In genomic region chr4:145930592-145930991, GRCh38 we compare ENCODE assay signal across 2 cellular contexts.
TF ChIP-seq lines count a peak whose summit lies in the region.

No MANE protein-coding gene starts in this region.

TF ChIP-seq in liver, 16 proteins besides CTCF, POLR2A, EP300 and RAD21:
- TF ChIP-seq, protein P1, sequence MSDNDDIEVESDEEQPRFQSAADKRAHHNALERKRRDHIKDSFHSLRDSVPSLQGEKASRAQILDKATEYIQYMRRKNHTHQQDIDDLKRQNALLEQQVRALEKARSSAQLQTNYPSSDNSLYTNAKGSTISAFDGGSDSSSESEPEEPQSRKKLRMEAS (IDR thresholded peaks at IDR 0.05): no peak
- no peak for TF ChIP-seq HNF4A (conservative IDR thresholded peaks at IDR 0.05)
- no peak for TF ChIP-seq YY1 (IDR thresholded peaks at IDR 0.05)
- TF ChIP-seq ZBTB33 (IDR thresholded peaks at IDR 0.05): no peak
- no peak for TF ChIP-seq TAF1 (conservative IDR thresholded peaks at IDR 0.05)
- no peak for TF ChIP-seq HNF4G (IDR thresholded peaks at IDR 0.05)
- no peak for TF ChIP-seq JUND (IDR thresholded peaks at IDR 0.05)
- no peak for TF ChIP-seq FOXA2 (IDR thresholded peaks at IDR 0.05)
- no peak for TF ChIP-seq SP1 (IDR thresholded peaks at IDR 0.05)
- TF ChIP-seq REST (IDR thresholded peaks at IDR 0.05): no peak
- TF ChIP-seq NR2F2 (IDR thresholded peaks at IDR 0.05): peak; percentile 85
- peak; percentile 20 to 31 for TF ChIP-seq RXRA (IDR thresholded peaks at IDR 0.05)
- TF ChIP-seq FOXA1 (IDR thresholded peaks at IDR 0.05): no peak
- no peak for TF ChIP-seq ATF3 (IDR thresholded peaks at IDR 0.05)
- no peak for TF ChIP-seq EGR1 (IDR thresholded peaks at IDR 0.05; ENCODE audit: low read depth in 2 of 2)
- no peak for TF ChIP-seq GABPA (IDR thresholded peaks at IDR 0.05 in 1 of 2, conservative IDR thresholded peaks at IDR 0.05 in 1 of 2)
TF ChIP-seq in liver: peak in this region for 2.

TF ChIP-seq in HepG2, 621 proteins besides CTCF, POLR2A, EP300 and RAD21:
- TF ChIP-seq ZNF253 (CRISPR knock-in tag; IDR thresholded peaks at IDR 0.05; ENCODE audit: borderline replicate concordance) (no peak), EZH2 (conservative IDR thresholded peaks at IDR 0.05; ENCODE audit: low read depth, low read length) (no peak), JUND (CRISPR knock-in tag; IDR thresholded peaks at IDR 0.05) (no peak), TCF7 (IDR thresholded peaks at IDR 0.05; ENCODE audit: low read depth) (no peak), ZNF891 (CRISPR knock-in tag; IDR thresholded peaks at IDR 0.05) (no peak), SIN3B (IDR thresholded peaks at IDR 0.05; ENCODE audit: low read length) (no peak), SRSF9 (IDR thresholded peaks at IDR 0.05; ENCODE audit: borderline replicate concordance, insufficient read depth, low read depth, low read length, poor library complexity, severe bottlenecking) (no peak)
- TF ChIP-seq, protein P2, sequence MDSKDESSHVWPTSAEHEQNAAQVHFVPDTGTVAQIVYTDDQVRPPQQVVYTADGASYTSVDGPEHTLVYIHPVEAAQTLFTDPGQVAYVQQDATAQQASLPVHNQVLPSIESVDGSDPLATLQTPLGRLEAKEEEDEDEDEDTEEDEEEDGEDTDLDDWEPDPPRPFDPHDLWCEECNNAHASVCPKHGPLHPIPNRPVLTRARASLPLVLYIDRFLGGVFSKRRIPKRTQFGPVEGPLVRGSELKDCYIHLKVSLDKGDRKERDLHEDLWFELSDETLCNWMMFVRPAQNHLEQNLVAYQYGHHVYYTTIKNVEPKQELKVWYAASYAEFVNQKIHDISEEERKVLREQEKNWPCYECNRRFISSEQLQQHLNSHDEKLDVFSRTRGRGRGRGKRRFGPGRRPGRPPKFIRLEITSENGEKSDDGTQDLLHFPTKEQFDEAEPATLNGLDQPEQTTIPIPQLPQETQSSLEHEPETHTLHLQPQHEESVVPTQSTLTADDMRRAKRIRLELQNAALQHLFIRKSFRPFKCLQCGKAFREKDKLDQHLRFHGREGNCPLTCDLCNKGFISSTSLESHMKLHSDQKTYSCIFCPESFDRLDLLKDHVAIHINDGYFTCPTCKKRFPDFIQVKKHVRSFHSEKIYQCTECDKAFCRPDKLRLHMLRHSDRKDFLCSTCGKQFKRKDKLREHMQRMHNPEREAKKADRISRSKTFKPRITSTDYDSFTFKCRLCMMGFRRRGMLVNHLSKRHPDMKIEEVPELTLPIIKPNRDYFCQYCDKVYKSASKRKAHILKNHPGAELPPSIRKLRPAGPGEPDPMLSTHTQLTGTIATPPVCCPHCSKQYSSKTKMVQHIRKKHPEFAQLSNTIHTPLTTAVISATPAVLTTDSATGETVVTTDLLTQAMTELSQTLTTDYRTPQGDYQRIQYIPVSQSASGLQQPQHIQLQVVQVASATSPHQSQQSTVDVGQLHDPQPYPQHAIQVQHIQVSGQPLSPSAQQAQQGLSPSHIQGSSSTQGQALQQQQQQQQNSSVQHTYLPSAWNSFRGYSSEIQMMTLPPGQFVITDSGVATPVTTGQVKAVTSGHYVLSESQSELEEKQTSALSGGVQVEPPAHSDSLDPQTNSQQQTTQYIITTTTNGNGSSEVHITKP (CRISPR knock-in tag; IDR thresholded peaks at IDR 0.05; ENCODE audit: low read depth): no peak
- TF ChIP-seq, protein P3, sequence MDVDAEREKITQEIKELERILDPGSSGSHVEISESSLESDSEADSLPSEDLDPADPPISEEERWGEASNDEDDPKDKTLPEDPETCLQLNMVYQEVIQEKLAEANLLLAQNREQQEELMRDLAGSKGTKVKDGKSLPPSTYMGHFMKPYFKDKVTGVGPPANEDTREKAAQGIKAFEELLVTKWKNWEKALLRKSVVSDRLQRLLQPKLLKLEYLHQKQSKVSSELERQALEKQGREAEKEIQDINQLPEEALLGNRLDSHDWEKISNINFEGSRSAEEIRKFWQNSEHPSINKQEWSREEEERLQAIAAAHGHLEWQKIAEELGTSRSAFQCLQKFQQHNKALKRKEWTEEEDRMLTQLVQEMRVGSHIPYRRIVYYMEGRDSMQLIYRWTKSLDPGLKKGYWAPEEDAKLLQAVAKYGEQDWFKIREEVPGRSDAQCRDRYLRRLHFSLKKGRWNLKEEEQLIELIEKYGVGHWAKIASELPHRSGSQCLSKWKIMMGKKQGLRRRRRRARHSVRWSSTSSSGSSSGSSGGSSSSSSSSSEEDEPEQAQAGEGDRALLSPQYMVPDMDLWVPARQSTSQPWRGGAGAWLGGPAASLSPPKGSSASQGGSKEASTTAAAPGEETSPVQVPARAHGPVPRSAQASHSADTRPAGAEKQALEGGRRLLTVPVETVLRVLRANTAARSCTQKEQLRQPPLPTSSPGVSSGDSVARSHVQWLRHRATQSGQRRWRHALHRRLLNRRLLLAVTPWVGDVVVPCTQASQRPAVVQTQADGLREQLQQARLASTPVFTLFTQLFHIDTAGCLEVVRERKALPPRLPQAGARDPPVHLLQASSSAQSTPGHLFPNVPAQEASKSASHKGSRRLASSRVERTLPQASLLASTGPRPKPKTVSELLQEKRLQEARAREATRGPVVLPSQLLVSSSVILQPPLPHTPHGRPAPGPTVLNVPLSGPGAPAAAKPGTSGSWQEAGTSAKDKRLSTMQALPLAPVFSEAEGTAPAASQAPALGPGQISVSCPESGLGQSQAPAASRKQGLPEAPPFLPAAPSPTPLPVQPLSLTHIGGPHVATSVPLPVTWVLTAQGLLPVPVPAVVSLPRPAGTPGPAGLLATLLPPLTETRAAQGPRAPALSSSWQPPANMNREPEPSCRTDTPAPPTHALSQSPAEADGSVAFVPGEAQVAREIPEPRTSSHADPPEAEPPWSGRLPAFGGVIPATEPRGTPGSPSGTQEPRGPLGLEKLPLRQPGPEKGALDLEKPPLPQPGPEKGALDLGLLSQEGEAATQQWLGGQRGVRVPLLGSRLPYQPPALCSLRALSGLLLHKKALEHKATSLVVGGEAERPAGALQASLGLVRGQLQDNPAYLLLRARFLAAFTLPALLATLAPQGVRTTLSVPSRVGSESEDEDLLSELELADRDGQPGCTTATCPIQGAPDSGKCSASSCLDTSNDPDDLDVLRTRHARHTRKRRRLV (CRISPR knock-in tag; IDR thresholded peaks at IDR 0.05): no peak
- TF ChIP-seq, protein P4, sequence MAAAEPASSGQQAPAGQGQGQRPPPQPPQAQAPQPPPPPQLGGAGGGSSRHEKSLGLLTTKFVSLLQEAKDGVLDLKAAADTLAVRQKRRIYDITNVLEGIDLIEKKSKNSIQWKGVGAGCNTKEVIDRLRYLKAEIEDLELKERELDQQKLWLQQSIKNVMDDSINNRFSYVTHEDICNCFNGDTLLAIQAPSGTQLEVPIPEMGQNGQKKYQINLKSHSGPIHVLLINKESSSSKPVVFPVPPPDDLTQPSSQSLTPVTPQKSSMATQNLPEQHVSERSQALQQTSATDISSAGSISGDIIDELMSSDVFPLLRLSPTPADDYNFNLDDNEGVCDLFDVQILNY (CRISPR knock-in tag; conservative IDR thresholded peaks at IDR 0.05): no peak
